Comparison of ENCODE assay signal across 8 cellular contexts in the genomic region with DNA sequence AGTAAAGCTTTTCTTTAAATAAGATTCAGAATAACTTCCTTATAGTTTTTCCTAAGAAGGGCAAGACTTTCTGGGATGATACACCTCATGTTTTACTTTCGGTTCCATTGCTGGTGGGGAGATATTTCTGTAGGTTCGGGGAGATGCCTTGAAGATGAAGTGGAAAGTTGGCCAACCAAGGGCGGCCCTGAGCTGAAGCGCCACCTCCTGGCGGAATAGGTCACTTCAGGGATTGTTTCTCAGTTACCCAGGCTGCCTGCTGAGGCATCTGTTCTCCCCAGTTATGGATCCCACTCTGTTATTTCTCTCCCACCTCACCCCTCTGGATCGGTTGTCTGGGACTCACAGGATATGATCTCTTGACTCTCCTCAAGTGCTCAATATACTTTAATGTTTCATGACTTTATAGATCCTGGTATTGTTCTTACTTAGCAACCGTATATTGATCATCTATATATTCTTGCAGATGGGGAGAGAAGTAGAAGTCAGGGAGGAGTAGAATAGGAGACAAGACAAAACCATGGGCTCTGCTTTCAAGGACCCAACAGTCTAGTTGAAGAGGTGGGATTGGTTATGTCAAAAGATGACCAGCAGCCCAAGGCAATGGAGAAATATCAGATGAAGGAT. TPM values are rescaled to one million over a fixed set of nuclear protein-coding genes. Genes with fewer than 3 reads are reported as not detected.
DNase-seq lines count a peak whose midpoint lies in the region; ATAC-seq and TF ChIP-seq lines count a peak whose summit lies in the region.

No MANE protein-coding gene starts in this region.

- POLR2A ChIA-PET in CD4-positive, alpha-beta T cell (lab: Charles Lee), result no interaction called here

- TF ChIP-seq CTCF in CD4-positive, alpha-beta T cell (IDR thresholded peaks at IDR 0.05), result peak; percentile 80
- TF ChIP-seq CTCF in foreskin fibroblast (IDR thresholded peaks at IDR 0.05; ENCODE audit: low read depth, low read length) (peak; percentile 84), progenitor cell of endocrine pancreas (IDR thresholded peaks at IDR 0.05; ENCODE audit: unreplicated experiment) (peak; percentile 63)

- intact Hi-C loops in CD4-positive, alpha-beta T cell (cut with DNase I, micrococcal nuclease), result loop anchor here (1.0 to 10.0 kb wide), 8 partner anchors 239 to 979 kb away; partner anchors contain the start of gene C5orf63 (in 1 of the 2)

- no peaks in the 10 kb centered on the region for H3K36me3 Mint-ChIP-seq in CD4-positive, alpha-beta T cell (ENCODE audit: low read depth)
- H3K36me3 Mint-ChIP-seq in progenitor cell of endocrine pancreas (ENCODE audit: insufficient read depth), result no peaks in the 10 kb centered on the region

- ATAC-seq in CD4-positive, alpha-beta T cell (ENCODE audit: poor library complexity), result peak; percentile 82
- ATAC-seq in GM18907 (IDR thresholded peaks at IDR 0.05; ENCODE audit: unreplicated experiment), result peak; percentile 95
- ATAC-seq in HG03097 (IDR thresholded peaks at IDR 0.05; ENCODE audit: low FRiP score, unreplicated experiment), result peak; percentile 94

- no peaks in the 10 kb centered on the region for H3K9me3 Mint-ChIP-seq in CD4-positive, alpha-beta T cell
- no peaks in the 10 kb centered on the region for H3K9me3 Mint-ChIP-seq in progenitor cell of endocrine pancreas (ENCODE audit: low read depth)

- no peaks in the 10 kb centered on the region for H3K27me3 ChIP-seq in CD4-positive, alpha-beta T cell (ENCODE audit: control insufficient read depth, insufficient read depth, low read length)

- no peaks in the 10 kb centered on the region for H3K4me1 Mint-ChIP-seq in CD4-positive, alpha-beta T cell (ENCODE audit: low read depth)
- peaks cover 4% of the 10 kb centered on the region for H3K4me1 Mint-ChIP-seq in progenitor cell of endocrine pancreas (ENCODE audit: low read depth)

- H3K27me3 Mint-ChIP-seq in CD4-positive, alpha-beta T cell, result peaks cover 5% of the 10 kb centered on the region
- H3K27me3 Mint-ChIP-seq in progenitor cell of endocrine pancreas, result peaks cover 3% of the 10 kb centered on the region

- H3K4me3 Mint-ChIP-seq in CD4-positive, alpha-beta T cell, result no peak overlapping the region
- no peak overlapping the region for H3K4me3 Mint-ChIP-seq in progenitor cell of endocrine pancreas (ENCODE audit: low read depth)

- no peak overlapping the region for H3K27ac ChIP-seq in CD4-positive, alpha-beta T cell (ENCODE audit: low read depth, low read length)

- CTCF ChIA-PET in CD4-positive, alpha-beta T cell (lab: Charles Lee), result interaction anchor here (0.7 to 1.4 kb wide), 7 partner anchors 10 to 633 kb away, joined by 3 to 15 read pairs (median 3); no protein-coding TSS in a partner anchor

- no peaks in the 10 kb centered on the region for H3K9me3 ChIP-seq in CD4-positive, alpha-beta T cell (ENCODE audit: control insufficient read depth, low read length)

- H3K27ac Mint-ChIP-seq in CD4-positive, alpha-beta T cell, result no peak overlapping the region
- H3K27ac Mint-ChIP-seq in progenitor cell of endocrine pancreas, result no peak overlapping the region

- no peak overlapping the region for H3K4me3 ChIP-seq in foreskin fibroblast (ENCODE audit: low read depth in 1 of 2, low read length in 2 of 2)

- DNase-seq in CD4-positive, alpha-beta T cell, result peak; percentile 28 to 74 (median 57)
- DNase-seq in OCI-M1 (lab: John Stamatoyannopoulos, UW) (peak; percentile 44), activated T-cell treated with anti-CD3 and anti-CD28 coated beads for 48 hours (ENCODE audit: low read depth) (peak; percentile 56), foreskin fibroblast (peak; percentile 32 to 73), progenitor cell of endocrine pancreas (ENCODE audit: low spot score, unreplicated experiment) (peak; percentile 14), cerebellum (ENCODE audit: low spot score) (no peak)

RNA-seq across cellular contexts. Expression of gene MEGF10, which starts 23.4 kb away (rescaled TPM):
- total RNA-seq in CD4-positive, alpha-beta T cell, result not detected
- 8.2 and 12.5 TPM in 2 replicates for total RNA-seq in progenitor cell of endocrine pancreas
- 72.2 TPM for total RNA-seq in cerebellum
